In genomic region chr2:113877651-113878594, GRCh38 we compare ENCODE assay signal across 8 cellular contexts. TPM values are rescaled to one million over a fixed set of nuclear protein-coding genes. Genes with fewer than 3 reads are reported as not detected.
DNase-seq lines count a peak whose midpoint lies in the region; ATAC-seq and TF ChIP-seq lines count a peak whose summit lies in the region.

No MANE protein-coding gene starts in this region.

- H3K9me3 ChIP-seq in duodenal mucosa (ENCODE audit: control insufficient read depth in 1 of 2, low read length in 2 of 2), result no peaks in the 10 kb centered on the region

- ATAC-seq in omental fat pad (ENCODE audit: low FRiP score) (peak; percentile 86), HG03342 (IDR thresholded peaks at IDR 0.05; ENCODE audit: unreplicated experiment) (no peak)

- H3K4me3 ChIP-seq in duodenal mucosa (ENCODE audit: low read depth in 1 of 2, low read length in 2 of 2), result peak overlapping the region in 1 of 2 donors; percentile 11

- no peaks in the 10 kb centered on the region for H3K36me3 ChIP-seq in duodenal mucosa (ENCODE audit: control insufficient read depth in 1 of 2, insufficient read depth in 2 of 2, low read length in 2 of 2)

- in situ Hi-C loops in GM13976 (cut with MboI; ENCODE audit: low sequenced_read_pairs, unreplicated experiment), result no loop called here

- TF ChIP-seq CTCF in omental fat pad (IDR thresholded peaks at IDR 0.05), result no peak
- TF ChIP-seq CTCF in GM13976 (IDR thresholded peaks at IDR 0.05; ENCODE audit: borderline replicate concordance, control extremely low read depth, extremely low read depth, insufficient read depth, missing control alignments), result no peak

- H3K27ac ChIP-seq in duodenal mucosa (ENCODE audit: low read depth, low read length), result peak overlapping the region; percentile 68

- peak overlapping the region in 1 of 2 donors; percentile 11 for H3K9ac ChIP-seq in duodenal mucosa (ENCODE audit: low read depth in 1 of 2, low read length in 2 of 2)

- peaks cover 17 to 26% of the 10 kb centered on the region in 2 donors for H3K4me1 ChIP-seq in duodenal mucosa (ENCODE audit: control insufficient read depth in 1 of 2, insufficient read depth in 2 of 2, low read length in 2 of 2)

- H3K27me3 ChIP-seq in duodenal mucosa (ENCODE audit: control insufficient read depth in 1 of 2, insufficient read depth in 2 of 2, low read length in 2 of 2), result no peaks in the 10 kb centered on the region

- DNase-seq in DMS53 (lab: John Stamatoyannopoulos, UW) (peak; percentile 16), DMS53 treated with DMSO at 0.1 percent for 48 hours (lab: John Stamatoyannopoulos, UW; ENCODE audit: unreplicated experiment) (no peak), NCI-H69 (lab: John Stamatoyannopoulos, UW) (peak; percentile 55), omental fat pad (ENCODE audit: low spot score) (no peak), GM13976 (ENCODE audit: low spot score) (no peak)
- DNase-seq in effector CD8-positive, alpha-beta T cell (lab: John Stamatoyannopoulos, UW), result no peak

RNA-seq across cellular contexts. Expression of gene ACTR3, which starts 12.0 kb away (rescaled TPM):
- 100 to 1,000 TPM; 103 to 187 (median 122) TPM for total RNA-seq in omental fat pad

Comparison
In these comparisons a context has a peak if more than half of its experiments do, and no peak if none do; other contexts are left out.
1. DNase-seq: peak in DMS53 (single experiment) and NCI-H69 (single experiment); none in DMS53 treated with DMSO at 0.1 percent for 48 hours (single experiment), omental fat pad (single experiment), effector CD8-positive, alpha-beta T cell (single experiment) and GM13976 (single experiment).